25 cellular contexts compared by ENCODE assay signal in genomic region chr15:55700876-55701275, GRCh38. TPM values are rescaled to one million over a fixed set of nuclear protein-coding genes. Genes with fewer than 3 reads are reported as not detected.
DNase-seq lines count a peak whose midpoint lies in the region; ATAC-seq and TF ChIP-seq lines count a peak whose summit lies in the region.
"Had no signal": no experiment of that assay in that cellular context is flagged by ENCODE, and none has a peak within 500 bp of the region (broad histone marks: within the 10 kb centered on the region; RNA-seq: fewer than 3 reads in every experiment).

No MANE protein-coding gene starts in this region.

- H3K4me3 ChIP-seq in SJCRH30 (no peak overlapping the region), upper lobe of left lung (no peak overlapping the region)

- H3K4me1 ChIP-seq in SJCRH30 (peaks cover 56% of the 10 kb centered on the region), upper lobe of left lung (peaks cover 0 to 7% (median 0%) of the 10 kb centered on the region in 4 donors)

- no peak for TF ChIP-seq EP300 in upper lobe of left lung (IDR thresholded peaks at IDR 0.05)

- H3K27ac Mint-ChIP-seq in nephron progenitor cell: peak overlapping the region; percentile 85
- H3K27ac Mint-ChIP-seq: CD4-positive, CD25-positive, alpha-beta regulatory T cell; HFFc6; IgD-negative memory B cell had no signal

- 98% methylated on average over 4 to 6 of the region's 6 CpGs for WGBS in upper lobe of left lung, 2 donors

- peaks cover 3% of the 10 kb centered on the region; the same call in 1 of the 2 replicates for H3K36me3 ChIP-seq in SJCRH30
- H3K36me3 ChIP-seq in upper lobe of left lung: no peaks in the 10 kb centered on the region
- H3K36me3 ChIP-seq: BE2C had no signal

- H3K27me3 Mint-ChIP-seq in nephron progenitor cell (ENCODE audit: low read depth, poor library complexity): no peaks in the 10 kb centered on the region

- no peak for DNase-seq in SJCRH30
- DNase-seq in nephron progenitor cell: no peak
- DNase-seq in upper lobe of left lung: no peak
- no peak for DNase-seq in NCI-H146 (lab: John Stamatoyannopoulos, UW)
- DNase-seq: ACHN; BE2C; C1 segment of cervical spinal cord; CD8-positive, alpha-beta memory T cell; COR-L47; DMS 273 treated with DMSO at 0.1 percent for 48 hours; DMS53; DND-41; EL; GOT3; H7; HFFc6; Karpas-422; KBM-7 had no signal

- H3K36me3 Mint-ChIP-seq in nephron progenitor cell (ENCODE audit: low read depth): peaks cover 59% of the 10 kb centered on the region
- H3K36me3 Mint-ChIP-seq: CD4-positive, CD25-positive, alpha-beta regulatory T cell; IgD-negative memory B cell had no signal

- peaks cover 69% of the 10 kb centered on the region for H3K4me1 Mint-ChIP-seq in nephron progenitor cell
- H3K4me1 Mint-ChIP-seq: IgD-negative memory B cell had no signal

- no peaks in the 10 kb centered on the region for H3K27me3 ChIP-seq in SJCRH30
- no peaks in the 10 kb centered on the region for H3K27me3 ChIP-seq in upper lobe of left lung
- H3K27me3 ChIP-seq: BE2C had no signal

- no peak for TF ChIP-seq POLR2A in upper lobe of left lung (IDR thresholded peaks at IDR 0.05)

- H3K4me3 Mint-ChIP-seq in nephron progenitor cell: no peak overlapping the region
- H3K4me3 Mint-ChIP-seq: CD4-positive, CD25-positive, alpha-beta regulatory T cell; CD8-positive, alpha-beta memory T cell; HFFc6; IgD-negative memory B cell had no signal

- H3K9me3 Mint-ChIP-seq in nephron progenitor cell: no peaks in the 10 kb centered on the region
- H3K9me3 Mint-ChIP-seq: CD8-positive, alpha-beta memory T cell; HFFc6; IgD-negative memory B cell had no signal

- H3K9me3 ChIP-seq in SJCRH30 (replicated peaks): no peaks in the 10 kb centered on the region
- H3K9me3 ChIP-seq in upper lobe of left lung: no peaks in the 10 kb centered on the region
- H3K9me3 ChIP-seq: BE2C had no signal

- H3K27ac ChIP-seq in SJCRH30: peak overlapping the region; percentile 86; the same call in 1 of the 2 replicates
- H3K27ac ChIP-seq in upper lobe of left lung: no peak overlapping the region

- TF ChIP-seq CTCF in nephron progenitor cell (IDR thresholded peaks at IDR 0.05) (no peak), upper lobe of left lung (IDR thresholded peaks at IDR 0.05) (no peak)

- ATAC-seq in GM18519 (IDR thresholded peaks at IDR 0.05; ENCODE audit: low FRiP score, unreplicated experiment) (peak; percentile 49), upper lobe of left lung (ENCODE audit: low FRiP score in 2 of 2) (no peak), HG03354 (IDR thresholded peaks at IDR 0.05; ENCODE audit: poor library complexity, severe bottlenecking, unreplicated experiment) (no peak), GM21390 (IDR thresholded peaks at IDR 0.05; ENCODE audit: unreplicated experiment) (no peak)
- ATAC-seq: HCT116, HepG2 had no signal

RNA-seq across cellular contexts. Expression of gene PRTG, which starts 42.1 kb away (rescaled TPM):
- 43.5 and 50.3 TPM in 2 replicates for total RNA-seq in SJCRH30 (2014; rRNA removed; shearing (Covaris generic))
- 10 to 100 TPM in 4 of 6 donors, 1 to 10 TPM in 2; 5.9 to 50.6 (median 17.6) TPM for total RNA-seq in upper lobe of left lung
- total RNA-seq: CD4-positive, CD25-positive, alpha-beta regulatory T cell; CD8-positive, alpha-beta memory T cell had no signal
